Comparison of ENCODE assay signal across 17 cellular contexts in the genomic region with DNA sequence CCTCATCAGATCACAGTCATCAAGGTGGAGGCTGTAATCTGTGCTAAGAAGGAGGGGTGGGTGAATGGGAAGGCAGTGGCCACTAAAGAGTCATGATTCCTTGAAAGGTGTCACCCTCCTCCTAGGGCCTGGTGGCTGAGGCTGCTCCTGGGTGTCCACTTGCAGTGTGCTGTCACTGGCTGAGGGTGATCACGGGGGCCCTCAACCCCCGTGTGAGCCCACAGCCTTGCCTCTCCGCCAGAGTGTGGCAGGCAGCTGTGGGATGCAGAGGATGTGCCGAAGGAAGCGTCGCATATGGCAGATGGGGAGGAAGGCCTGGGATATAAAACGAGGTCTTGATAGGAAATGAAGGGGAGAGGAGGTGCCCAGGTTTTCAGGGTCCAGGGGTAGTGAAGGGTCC.
A peak's percentile ranks its signal among the peaks of the same experiment; 100 is the strongest.
DNase-seq lines count a peak whose midpoint lies in the region; ATAC-seq, FAIRE-seq and TF ChIP-seq lines count a peak whose summit lies in the region.
"Had no signal": no experiment of that assay in that cellular context is flagged by ENCODE, and none has a peak within 500 bp of the region (broad histone marks: within the 10 kb centered on the region; RNA-seq: fewer than 3 reads in every experiment).

No MANE protein-coding gene starts in this region.

- H3K27me3 ChIP-seq in PC-3 (ENCODE audit: low read length) = no peaks in the 10 kb centered on the region
- peaks cover 3% of the 10 kb centered on the region for H3K27me3 ChIP-seq in upper lobe of right lung
- H3K27me3 ChIP-seq in HepG2 (ENCODE audit: control insufficient read depth in 1 of 2, insufficient read depth in 2 of 2, low read length in 2 of 2) = peaks cover 0 to 3% of the 10 kb centered on the region in 2 experiments; a peak in 1 of 5 replicates
- no peaks in the 10 kb centered on the region for H3K27me3 ChIP-seq in A673 (replicated peaks; ENCODE audit: insufficient read depth, low read depth, low read length, poor library complexity)

- 31% methylated on average over 7 of the region's 7 CpGs for WGBS in HepG2 (ENCODE audit: low lambda C conversion rate)

- TF ChIP-seq POLR2A in HepG2 (IDR thresholded peaks at IDR 0.05; ENCODE audit: insufficient read depth in 1 of 2, low read depth in 2 of 2, low read length in 2 of 2) = no peak

- TF ChIP-seq CTCF in PC-3 (conservative IDR thresholded peaks at IDR 0.05; ENCODE audit: low read depth, low read length) (no peak), glutamatergic neuron (IDR thresholded peaks at IDR 0.05; ENCODE audit: partially characterized antibody, unreplicated experiment) (no peak), upper lobe of right lung (IDR thresholded peaks at IDR 0.05) (no peak), HepG2 (CRISPR knock-in tag; IDR thresholded peaks at IDR 0.05) (no peak), A673 (conservative IDR thresholded peaks at IDR 0.05; ENCODE audit: low read depth, low read length) (no peak)

- no peak for TF ChIP-seq RAD21 in HepG2 (CRISPR knock-in tag; IDR thresholded peaks at IDR 0.05)

- no TSS peak for BruUV-seq in PC-3 (replicated peaks; lab: Mats Ljungman, UMichigan)
- BruUV-seq in HepG2 (replicated peaks; lab: Mats Ljungman, UMichigan) = no TSS peak
- BruUV-seq in A673 (replicated peaks; lab: Mats Ljungman, UMichigan) = no TSS peak

- H3K9ac ChIP-seq in PC-3 (ENCODE audit: low read length) (no peak overlapping the region), HepG2 (ENCODE audit: insufficient read depth, low read depth, low read length) (no peak overlapping the region)

- H3K79me2 ChIP-seq in PC-3 (ENCODE audit: low read length) (no peaks in the 10 kb centered on the region), HepG2 (ENCODE audit: insufficient read depth, low read length) (no peaks in the 10 kb centered on the region)

- FAIRE-seq in HepG2 (lab: Jason Lieb, UNC) = no peak
- FAIRE-seq: A204.1 had no signal

- peak overlapping the region; percentile 59 for H3K4me3 Mint-ChIP-seq in activated CD4-positive, alpha-beta T cell treated with anti-CD3 and anti-CD28 coated beads, Interleukin-2, amount 10 ng/mL, durations not matched to agents 24 days and 14 days
- H3K4me3 Mint-ChIP-seq in glutamatergic neuron (ENCODE audit: unreplicated experiment) = no peak overlapping the region

- H2AFZ ChIP-seq in PC-3 (ENCODE audit: low read length) (no peak overlapping the region), HepG2 (ENCODE audit: low read length) (no peak overlapping the region)

- POLR2A ChIA-PET in PC-3 (lab: Charles Lee; ENCODE audit: unreplicated experiment) = no interaction called here
- POLR2A ChIA-PET in HepG2 (lab: Yijun Ruan, JAX) = no interaction called here
- POLR2A ChIA-PET in A673 (lab: Charles Lee; ENCODE audit: low non-redundant PET) = no interaction called here

- peaks cover 4% of the 10 kb centered on the region for H3K9me3 Mint-ChIP-seq in activated CD4-positive, alpha-beta T cell treated with anti-CD3 and anti-CD28 coated beads, Interleukin-2, amount 10 ng/mL, durations not matched to agents 24 days and 14 days
- peaks cover 13% of the 10 kb centered on the region for H3K9me3 Mint-ChIP-seq in glutamatergic neuron (ENCODE audit: unreplicated experiment)

- CTCF ChIA-PET in PC-3 (lab: Charles Lee) = no interaction called here
- CTCF ChIA-PET in HepG2 (lab: Yijun Ruan, JAX; ENCODE audit: low intra/inter-chr PET ratio, low total read pairs) = interaction anchor here (0.7 kb wide), 1 partner anchor 366 kb away, joined by 3 read pairs; no protein-coding TSS in a partner anchor
- CTCF ChIA-PET in A673 (lab: Charles Lee) = no interaction called here

- no peak overlapping the region for H3K4me3 ChIP-seq in PC-3 (ENCODE audit: low read length)
- H3K4me3 ChIP-seq in upper lobe of right lung = no peak overlapping the region
- H3K4me3 ChIP-seq in HepG2 (replicated peaks in 1 of 3; ENCODE audit: insufficient read depth in 1 of 3, low read depth in 2 of 3, low read length in 3 of 3) = no peak overlapping the region
- H3K4me3 ChIP-seq in A673 (ENCODE audit: low read depth, low read length, poor library complexity, severe bottlenecking) = no peak overlapping the region

- ATAC-seq in PC-3 = no peak
- ATAC-seq in upper lobe of right lung = no peak
- no peak for ATAC-seq in HepG2
- ATAC-seq: Right ventricle myocardium inferior had no signal

- no peak for DNase-seq in activated CD4-positive, alpha-beta T cell treated with anti-CD3 and anti-CD28 coated beads, Interleukin-2, amount 10 ng/mL, durations not matched to agents 24 days and 14 days
- DNase-seq in activated CD4-positive, alpha-beta T cell treated with anti-CD3 and anti-CD28 coated beads for 1 hour = no peak
- no peak for DNase-seq in PC-3
- no peak for DNase-seq in glutamatergic neuron
- peak; percentile 31 for DNase-seq in upper lobe of right lung
- no peak for DNase-seq in HepG2 (ENCODE audit: low spot score)
- no peak for DNase-seq in A673 (ENCODE audit: low spot score)
- DNase-seq: COR-L47, DMS153, EL, KG1, NCI-H1048, NCI-H146, NCI-H2081, NCI-H510A treated with DMSO at 0.1 percent for 48 hours had no signal

- in situ Hi-C loops in HepG2 (cut with HindIII; ENCODE audit: extremely low pct_ligation_motif_present, low pct_unique_long_range_greater_than_20kb) = no loop called here

- H3K27ac Mint-ChIP-seq in activated CD4-positive, alpha-beta T cell treated with anti-CD3 and anti-CD28 coated beads, Interleukin-2, amount 10 ng/mL, durations not matched to agents 24 days and 14 days = peak overlapping the region; percentile 85
- H3K27ac Mint-ChIP-seq in glutamatergic neuron (ENCODE audit: unreplicated experiment) = peak overlapping the region; percentile 64

- no peak for TF ChIP-seq EP300 in HepG2 (IDR thresholded peaks at IDR 0.05; ENCODE audit: low read depth in 2 of 2, low read length in 2 of 2)
- TF ChIP-seq EP300 in HepG2 (CRISPR knock-in tag; IDR thresholded peaks at IDR 0.05; ENCODE audit: borderline replicate concordance) = no peak

- no peaks in the 10 kb centered on the region for H3K36me3 ChIP-seq in PC-3 (ENCODE audit: low read depth, low read length)
- H3K36me3 ChIP-seq in upper lobe of right lung = no peaks in the 10 kb centered on the region
- no peaks in the 10 kb centered on the region for H3K36me3 ChIP-seq in HepG2 (replicated peaks in 1 of 2; ENCODE audit: control insufficient read depth in 1 of 2, insufficient read depth in 2 of 2, low read length in 2 of 2)
- no peaks in the 10 kb centered on the region for H3K36me3 ChIP-seq in A673 (ENCODE audit: insufficient read depth, low read length, poor library complexity, severe bottlenecking)

- H3K36me3 Mint-ChIP-seq in activated CD4-positive, alpha-beta T cell treated with anti-CD3 and anti-CD28 coated beads, Interleukin-2, amount 10 ng/mL, durations not matched to agents 24 days and 14 days (ENCODE audit: low read depth) = peaks cover 2% of the 10 kb centered on the region
- peaks cover 10% of the 10 kb centered on the region for H3K36me3 Mint-ChIP-seq in glutamatergic neuron (ENCODE audit: unreplicated experiment)

- H3K27ac ChIP-seq in PC-3 (ENCODE audit: low read length) = peak overlapping the region; percentile 81
- H3K27ac ChIP-seq in upper lobe of right lung = no peak overlapping the region
- H3K27ac ChIP-seq in HepG2 (ENCODE audit: extremely low read length, insufficient read depth, low read length) = no peak overlapping the region
- H3K27ac ChIP-seq in A673 (ENCODE audit: low read depth, low read length, poor library complexity, severe bottlenecking) = no peak overlapping the region

- no peaks in the 10 kb centered on the region for H3K9me3 ChIP-seq in PC-3 (ENCODE audit: low read length)
- no peaks in the 10 kb centered on the region for H3K9me3 ChIP-seq in upper lobe of right lung
- peaks cover 3% of the 10 kb centered on the region; the same call in 1 of the 2 replicates for H3K9me3 ChIP-seq in HepG2 (ENCODE audit: low read length)
- no peaks in the 10 kb centered on the region for H3K9me3 ChIP-seq in A673 (ENCODE audit: low read depth, low read length, poor library complexity, severe bottlenecking)

- intact Hi-C loops in activated CD4-positive, alpha-beta T cell treated with anti-CD3 and anti-CD28 coated beads, Interleukin-2, amount 10 ng/mL, durations not matched to agents 24 days and 14 days (cut with micrococcal nuclease) = loop anchor here (1.0 to 5.0 kb wide), 3 partner anchors 24 to 476 kb away; a partner anchor contains a TSS
- intact Hi-C loops in PC-3 (cut with micrococcal nuclease) = no loop called here
- intact Hi-C loops in upper lobe of right lung (cut with DNase I) = no loop called here
- intact Hi-C loops in HepG2 (cut with micrococcal nuclease; ENCODE audit: unreplicated experiment) = no loop called here
- intact Hi-C loops in A673 (cut with micrococcal nuclease; ENCODE audit: unreplicated experiment) = no loop called here

- no peaks in the 10 kb centered on the region for H3K27me3 Mint-ChIP-seq in activated CD4-positive, alpha-beta T cell treated with anti-CD3 and anti-CD28 coated beads, Interleukin-2, amount 10 ng/mL, durations not matched to agents 24 days and 14 days
- H3K27me3 Mint-ChIP-seq in glutamatergic neuron (ENCODE audit: unreplicated experiment) = peaks cover 4% of the 10 kb centered on the region

- H4K20me1 ChIP-seq in PC-3 (ENCODE audit: low read length) (no peaks in the 10 kb centered on the region), HepG2 (ENCODE audit: insufficient read depth, low read length) (no peaks in the 10 kb centered on the region)

- no peaks in the 10 kb centered on the region for H3K9me2 ChIP-seq in PC-3 (replicated peaks; ENCODE audit: low read length)

- 0 out of 2 replicates have a peak overlapping the region, but pooled peaks have one; percentile 52 for H3K4me2 ChIP-seq in PC-3 (ENCODE audit: low read length)
- H3K4me2 ChIP-seq in HepG2 (ENCODE audit: low read depth, low read length) = no peak overlapping the region

- H3K4me1 ChIP-seq in PC-3 (ENCODE audit: insufficient read depth, low read length) = peaks cover 49% of the 10 kb centered on the region
- no peaks in the 10 kb centered on the region for H3K4me1 ChIP-seq in upper lobe of right lung
- H3K4me1 ChIP-seq in HepG2 (ENCODE audit: insufficient read depth, low read length) = no peaks in the 10 kb centered on the region
- peaks cover 27% of the 10 kb centered on the region for H3K4me1 ChIP-seq in A673 (ENCODE audit: insufficient read depth, low read length, poor library complexity, severe bottlenecking)

- peaks cover 16% of the 10 kb centered on the region for H3F3A ChIP-seq in PC-3 (ENCODE audit: low read length, unreplicated experiment)

- peaks cover 56% of the 10 kb centered on the region for H3K4me1 Mint-ChIP-seq in activated CD4-positive, alpha-beta T cell treated with anti-CD3 and anti-CD28 coated beads, Interleukin-2, amount 10 ng/mL, durations not matched to agents 24 days and 14 days
- H3K4me1 Mint-ChIP-seq in glutamatergic neuron (ENCODE audit: low read depth, unreplicated experiment) = peaks cover 29% of the 10 kb centered on the region

TF ChIP-seq in HepG2, 621 proteins besides CTCF, POLR2A, EP300 and RAD21:
- TF ChIP-seq ZNF839 (CRISPR knock-in tag; IDR thresholded peaks at IDR 0.05; ENCODE audit: borderline replicate concordance) (no peak), PHF5A (CRISPR knock-in tag; IDR thresholded peaks at IDR 0.05; ENCODE audit: low read depth, unreplicated experiment) (no peak)
